ENCODE assay signal across 17 cellular contexts in genomic region chr21:38455403-38455802, GRCh38. TPM values are rescaled to one million over a fixed set of nuclear protein-coding genes. Genes with fewer than 3 reads are reported as not detected.
DNase-seq lines count a peak whose midpoint lies in the region; ATAC-seq and TF ChIP-seq lines count a peak whose summit lies in the region.
"Had no signal": no experiment of that assay in that cellular context is flagged by ENCODE, and none has a peak within 500 bp of the region (broad histone marks: within the 10 kb centered on the region; RNA-seq: fewer than 3 reads in every experiment).

No MANE protein-coding gene starts in this region.

- peaks cover 72% of the 10 kb centered on the region for H3K4me1 Mint-ChIP-seq in osteocyte (ENCODE audit: unreplicated experiment)
- peaks cover 4% of the 10 kb centered on the region for H3K4me1 Mint-ChIP-seq in type B pancreatic cell (ENCODE audit: unreplicated experiment)

- H2AFZ ChIP-seq in SK-N-SH (ENCODE audit: low read depth) = peak overlapping the region; percentile 57; the same call in 1 of the 2 replicates

- H3K4me3 ChIP-seq in SK-N-SH (ENCODE audit: low read depth in 2 of 2, low read length in 1 of 2) = no peak overlapping the region
- H3K4me3 ChIP-seq: SJCRH30 had no signal

- H3K4me3 Mint-ChIP-seq in osteocyte (ENCODE audit: unreplicated experiment) (no peak overlapping the region), type B pancreatic cell (no peak overlapping the region)

- H3K9me3 Mint-ChIP-seq in osteocyte (ENCODE audit: unreplicated experiment) (no peaks in the 10 kb centered on the region), type B pancreatic cell (no peaks in the 10 kb centered on the region)

- 22% methylated on average over 4 of the region's 4 CpGs for WGBS in SK-N-SH (ENCODE audit: low lambda C conversion rate)

- H3K4me2 ChIP-seq in SK-N-SH = peak overlapping the region; percentile 32

- H3K9me2 ChIP-seq in SK-N-SH = no peaks in the 10 kb centered on the region

- TF ChIP-seq EP300 in SK-N-SH (IDR thresholded peaks at IDR 0.05; ENCODE audit: borderline replicate concordance in 1 of 2, low read depth in 1 of 2, low read length in 1 of 2) = peak in 1 of 2 experiments; percentile 53; a peak in 2 of 4 replicates

- TF ChIP-seq CTCF in SK-N-SH (IDR thresholded peaks at IDR 0.05) = no peak
- no peak for TF ChIP-seq CTCF in osteocyte (IDR thresholded peaks at IDR 0.05)
- TF ChIP-seq CTCF in type B pancreatic cell (conservative IDR thresholded peaks at IDR 0.05) = no peak

- peaks cover 3 to 15% of the 10 kb centered on the region in 2 experiments for H3K4me1 ChIP-seq in SK-N-SH (ENCODE audit: control insufficient read depth in 1 of 2, insufficient read depth in 2 of 2, low read depth in 1 of 2, low read length in 1 of 2)
- H3K4me1 ChIP-seq: SJCRH30 had no signal

- H3K27me3 ChIP-seq in SK-N-SH (ENCODE audit: insufficient read depth) = no peaks in the 10 kb centered on the region
- H3K27me3 ChIP-seq: SJCRH30 had no signal

- H4K20me1 ChIP-seq in SK-N-SH (ENCODE audit: insufficient read depth) = no peaks in the 10 kb centered on the region

- no peaks in the 10 kb centered on the region for H3K9me3 ChIP-seq in SK-N-SH
- H3K9me3 ChIP-seq: SJCRH30 had no signal

- peak overlapping the region; percentile 58; the same call in 1 of the 2 replicates for H3K9ac ChIP-seq in SK-N-SH

- DNase-seq in AG20443 (ENCODE audit: low spot score) (peak; percentile 63), SK-N-SH (no peak), dermis microvascular lymphatic vessel endothelial cell (ENCODE audit: low read depth in 2 of 2) (peak; percentile 83 to 86), osteocyte (ENCODE audit: extremely low spot score, unreplicated experiment) (no peak), iPS-NIHi11 (ENCODE audit: low spot score) (no peak), type B pancreatic cell (ENCODE audit: extremely low spot score, unreplicated experiment) (no peak)
- no peak for DNase-seq in activated CD4-positive, alpha-beta T cell treated with anti-CD3 and anti-CD28 coated beads, Interleukin-2, amount 50 U/mL, for 1 hour
- DNase-seq: GOT3, NCI-H1436 treated with DMSO at 0.1 percent for 48 hours, NCI-H2029 treated with DMSO at 0.1 percent for 48 hours, NCI-H2171 treated with DMSO at 0.1 percent for 48 hours, NCI-H774, PC-3, SJCRH30 had no signal

- H3K36me3 Mint-ChIP-seq in osteocyte (ENCODE audit: unreplicated experiment) = no peaks in the 10 kb centered on the region
- H3K36me3 Mint-ChIP-seq in type B pancreatic cell = no peaks in the 10 kb centered on the region

- H3K27me3 Mint-ChIP-seq in osteocyte (ENCODE audit: unreplicated experiment) (no peaks in the 10 kb centered on the region), type B pancreatic cell (no peaks in the 10 kb centered on the region)

- H3F3A ChIP-seq in SK-N-SH (replicated peaks; ENCODE audit: insufficient read depth) = peaks cover 21% of the 10 kb centered on the region

- peak overlapping the region; percentile 72 for H3K27ac Mint-ChIP-seq in osteocyte (ENCODE audit: unreplicated experiment)
- no peak overlapping the region for H3K27ac Mint-ChIP-seq in type B pancreatic cell

- CTCF ChIA-PET in SK-N-SH (lab: Yijun Ruan, JAX) = no interaction called here

- H3K27ac ChIP-seq in SK-N-SH (ENCODE audit: low read depth in 2 of 2, low read length in 1 of 2) = peak overlapping the region; percentile 22 to 77; a peak in 3 of 4 replicates
- H3K27ac ChIP-seq: SJCRH30 had no signal

- H3K36me3 ChIP-seq in SK-N-SH (replicated peaks in 1 of 2; ENCODE audit: control insufficient read depth in 1 of 2, insufficient read depth in 2 of 2, low read length in 1 of 2) = no peaks in the 10 kb centered on the region
- H3K36me3 ChIP-seq: SJCRH30 had no signal

- no peak for TF ChIP-seq RAD21 in SK-N-SH (IDR thresholded peaks at IDR 0.05; ENCODE audit: low read length)

- H3K79me2 ChIP-seq in SK-N-SH (ENCODE audit: insufficient read depth) = no peaks in the 10 kb centered on the region

- POLR2A ChIA-PET in SK-N-SH (lab: Yijun Ruan, JAX) = no interaction called here

- no peak for ATAC-seq in GM21717 (IDR thresholded peaks at IDR 0.05; ENCODE audit: unreplicated experiment)
- ATAC-seq: PC-3 had no signal

TF ChIP-seq in SK-N-SH, 30 proteins besides CTCF, POLR2A, EP300 and RAD21:
- TF ChIP-seq MEF2A (IDR thresholded peaks at IDR 0.05; ENCODE audit: borderline replicate concordance, low read depth) (peak; percentile 71; the same call in 1 of the 2 replicates), TEAD4 (IDR thresholded peaks at IDR 0.05; ENCODE audit: borderline replicate concordance, insufficient read depth) (peak; percentile 62; the same call in 1 of the 2 replicates), NFIC (IDR thresholded peaks at IDR 0.05; ENCODE audit: borderline replicate concordance) (0 out of 2 replicates have a peak, but pooled peaks have one; percentile 48), NRF1 (IDR thresholded peaks at IDR 0.05; ENCODE audit: low read depth, low read length) (no peak), TCF12 (IDR thresholded peaks at IDR 0.05) (peak; percentile 90), FOXM1 (IDR thresholded peaks at IDR 0.05; ENCODE audit: low read depth) (no peak), JUND (IDR thresholded peaks at IDR 0.05) (peak; percentile 43), PBX3 (IDR thresholded peaks at IDR 0.05) (peak; percentile 78)

RNA-seq across cellular contexts. Expression of gene ERG, which starts 42.9 kb away (rescaled TPM):
- polyA plus RNA-seq in SK-N-SH (2012; rRNA removed) = 0.05 TPM in 1 of 2 replicates, not detected in the other
- 0.03 TPM in 1 of 2 replicates, not detected in the other for polyA plus RNA-seq in SK-N-SH (2012; cell fraction: cytosol; rRNA removed)
- polyA plus RNA-seq in SK-N-SH (2012; cell fraction: nucleus; rRNA removed) = 0.01 and 0.04 TPM in 2 replicates
- total RNA-seq in dermis microvascular lymphatic vessel endothelial cell (41.0 and 70.4 TPM in 2 replicates), osteocyte (11.0 and 11.5 TPM in 2 replicates), type B pancreatic cell (ENCODE audit: low replicate concordance) (6.8 TPM in 1 of 2 replicates, not detected in the other)
- total RNA-seq: A673, NCI-H460, PC-3, SJCRH30 had no signal

Comparison
In these comparisons a context has a peak if more than half of its experiments do, and no peak if none do; other contexts are left out.
1. DNase-seq: peak in AG20443 (single experiment) and dermis microvascular lymphatic vessel endothelial cell (2 of 2); none in SK-N-SH (single experiment), osteocyte (single experiment), activated CD4-positive, alpha-beta T cell treated with anti-CD3 and anti-CD28 coated beads, Interleukin-2, amount 50 U/mL, for 1 hour (single experiment), iPS-NIHi11 (single experiment) and type B pancreatic cell (single experiment).